In genomic region chr1:23575226-23575810, GRCh38 we compare ENCODE assay signal across 15 cellular contexts. TPM values are rescaled to one million over a fixed set of nuclear protein-coding genes. Genes with fewer than 3 reads are reported as not detected.
DNase-seq lines count a peak whose midpoint lies in the region; ATAC-seq, FAIRE-seq and TF ChIP-seq lines count a peak whose summit lies in the region.
"Had no signal": no experiment of that assay in that cellular context is flagged by ENCODE, and none has a peak within 500 bp of the region (broad histone marks: within the 10 kb centered on the region; RNA-seq: fewer than 3 reads in every experiment).

No MANE protein-coding gene starts in this region.

- intact Hi-C loops in GM12878 (cut with micrococcal nuclease; ENCODE audit: unreplicated experiment) (no loop called here), tibial artery (cut with DNase I; ENCODE audit: low total_unique reads) (no loop called here)

- peaks cover 53% of the 10 kb centered on the region for H3K4me1 ChIP-seq in GM12878 (ENCODE audit: control insufficient read depth, insufficient read depth, low read length)
- H3K4me1 ChIP-seq in tibial artery = peaks cover 0 to 66% (median 45%) of the 10 kb centered on the region in 4 donors

- peak overlapping the region; percentile 4 for H3K27ac Mint-ChIP-seq in activated CD8-positive, alpha-beta memory T cell treated with anti-CD3 and anti-CD28 coated beads, Interleukin-2, amount 10 ng/mL, durations not matched to agents 7 days and 5 days
- peak overlapping the region; percentile 95 for H3K27ac Mint-ChIP-seq in mesothelial cell of epicardium
- H3K27ac Mint-ChIP-seq: immature natural killer cell had no signal

- TF ChIP-seq CTCF in GM12878 (IDR thresholded peaks at IDR 0.05 in 2 of 3, conservative IDR thresholded peaks at IDR 0.05 in 1 of 3; ENCODE audit: control insufficient read depth in 2 of 3, extremely low read depth in 1 of 3, insufficient read depth in 1 of 3, low read depth in 3 of 3, low read length in 3 of 3) = no peak
- no peak for TF ChIP-seq CTCF in mesothelial cell of epicardium (IDR thresholded peaks at IDR 0.05; ENCODE audit: unreplicated experiment)
- TF ChIP-seq CTCF in tibial artery (IDR thresholded peaks at IDR 0.05) = no peak

- POLR2A ChIA-PET in GM12878 (lab: Charles Lee) = interaction anchor here (0.5 to 14.7 kb wide), 9 partner anchors 10 to 1546 kb away, joined by 3 to 271 read pairs (median 6); partner anchors contain the start of gene ID3

- peak overlapping the region; percentile 48 for H3K9ac ChIP-seq in GM12878 (ENCODE audit: control insufficient read depth, insufficient read depth, low read length)

- no peaks in the 10 kb centered on the region for H3K79me2 ChIP-seq in GM12878 (ENCODE audit: control insufficient read depth, insufficient read depth, low read length)

- SMC1A ChIA-PET in GM12878 (lab: Charles Lee; ENCODE audit: uncharacterized antibody, unreplicated experiment) = interaction anchor here (1.5 to 16.8 kb wide), 13 partner anchors 9 to 62 kb away, joined by 3 to 419 read pairs (median 8); partner anchors contain the start of gene ID3

- H3K9me3 Mint-ChIP-seq in activated CD8-positive, alpha-beta memory T cell treated with anti-CD3 and anti-CD28 coated beads, Interleukin-2, amount 10 ng/mL, durations not matched to agents 7 days and 5 days (ENCODE audit: low read depth) = no peaks in the 10 kb centered on the region
- H3K9me3 Mint-ChIP-seq in mesothelial cell of epicardium = peaks cover 6% of the 10 kb centered on the region
- H3K9me3 Mint-ChIP-seq: immature natural killer cell had no signal

- 90% methylated on average over 5 of the region's 5 CpGs for WGBS in GM12878 (ENCODE audit: insufficient coverage, insufficient replicate concordance, low lambda C conversion rate, missing lambda C conversion rate)

- H3K9me3 ChIP-seq in GM12878 (replicated peaks; ENCODE audit: control insufficient read depth, insufficient read depth, low read length) (no peaks in the 10 kb centered on the region), tibial artery (no peaks in the 10 kb centered on the region)
- H3K9me3 ChIP-seq: MG63, uterus had no signal

- H3K36me3 ChIP-seq in GM12878 (ENCODE audit: control insufficient read depth in 2 of 2, insufficient read depth in 2 of 2, low read length in 1 of 2) = no peaks in the 10 kb centered on the region
- H3K36me3 ChIP-seq in tibial artery = no peaks in the 10 kb centered on the region
- H3K36me3 ChIP-seq: MG63, uterus had no signal

- no peak for TF ChIP-seq POLR2A in GM12878 (IDR thresholded peaks at IDR 0.05; ENCODE audit: low read depth, low read length)

- H3K4me3 Mint-ChIP-seq in activated CD8-positive, alpha-beta memory T cell treated with anti-CD3 and anti-CD28 coated beads, Interleukin-2, amount 10 ng/mL, durations not matched to agents 7 days and 5 days = no peak overlapping the region
- no peak overlapping the region for H3K4me3 Mint-ChIP-seq in mesothelial cell of epicardium
- H3K4me3 Mint-ChIP-seq: immature natural killer cell had no signal

- H3K4me3 ChIP-seq in GM12878 (no peak overlapping the region), tibial artery (no peak overlapping the region)
- H3K4me3 ChIP-seq: MG63, uterus had no signal

- RAD21 ChIA-PET in GM12878 (lab: Charles Lee; ENCODE audit: unreplicated experiment) = interaction anchor here (1.0 to 7.8 kb wide), 12 partner anchors 11 to 62 kb away, joined by 3 to 252 read pairs (median 14); partner anchors contain the start of gene ID3

- H3K27me3 Mint-ChIP-seq in activated CD8-positive, alpha-beta memory T cell treated with anti-CD3 and anti-CD28 coated beads, Interleukin-2, amount 10 ng/mL, durations not matched to agents 7 days and 5 days = peaks cover 11% of the 10 kb centered on the region
- H3K27me3 Mint-ChIP-seq in mesothelial cell of epicardium (ENCODE audit: low read depth) = no peaks in the 10 kb centered on the region

- H3K36me3 Mint-ChIP-seq in activated CD8-positive, alpha-beta memory T cell treated with anti-CD3 and anti-CD28 coated beads, Interleukin-2, amount 10 ng/mL, durations not matched to agents 7 days and 5 days = no peaks in the 10 kb centered on the region
- no peaks in the 10 kb centered on the region for H3K36me3 Mint-ChIP-seq in mesothelial cell of epicardium

- DNase-seq in activated CD8-positive, alpha-beta memory T cell treated with anti-CD3 and anti-CD28 coated beads, Interleukin-2, amount 10 ng/mL, durations not matched to agents 7 days and 5 days = no peak
- no peak for DNase-seq in activated CD8-positive, alpha-beta memory T cell treated with anti-CD3 and anti-CD28 coated beads, Interleukin-2, amount 50 U/mL, for 4 hours
- no peak for DNase-seq in GM12878 (ENCODE audit: low read depth, low spot score)
- DNase-seq in mesothelial cell of epicardium (ENCODE audit: low spot score in 2 of 2, unreplicated experiment in 2 of 2) = no peak
- no peak for DNase-seq in tibial artery
- no peak for DNase-seq in HT-29 (ENCODE audit: low spot score)
- no peak for DNase-seq in NCI-H1436 treated with DMSO at 0.1 percent for 48 hours (lab: John Stamatoyannopoulos, UW)
- DNase-seq in NCI-H1092 (lab: John Stamatoyannopoulos, UW) = no peak
- DNase-seq: dermis blood vessel endothelial cell, DMS79, immature natural killer cell, MG63, NCI-H226, uterus had no signal

- no peak for TF ChIP-seq RAD21 in GM12878 (IDR thresholded peaks at IDR 0.05; ENCODE audit: insufficient read depth, low read depth, low read length)

- in situ Hi-C loops in GM12878 (cut with MboI) = loop anchor here (25.0 kb wide), 2 partner anchors 1437 to 1788 kb away; partner anchors contain the start of gene USP48

- H4K20me1 ChIP-seq in GM12878 (ENCODE audit: control insufficient read depth, insufficient read depth) = no peaks in the 10 kb centered on the region

- H3K4me1 Mint-ChIP-seq in activated CD8-positive, alpha-beta memory T cell treated with anti-CD3 and anti-CD28 coated beads, Interleukin-2, amount 10 ng/mL, durations not matched to agents 7 days and 5 days = peaks cover 27% of the 10 kb centered on the region
- peaks cover 44% of the 10 kb centered on the region for H3K4me1 Mint-ChIP-seq in mesothelial cell of epicardium
- H3K4me1 Mint-ChIP-seq: immature natural killer cell had no signal

- H3K27ac ChIP-seq in GM12878 (ENCODE audit: control insufficient read depth, insufficient read depth) (peak overlapping the region; percentile 96), tibial artery (peak overlapping the region; percentile 80 to 94)

- H3K4me2 ChIP-seq in GM12878 (ENCODE audit: control insufficient read depth, insufficient read depth) = peak overlapping the region; percentile 68

- FAIRE-seq in GM12878 (lab: Jason Lieb, UNC) = no peak
- FAIRE-seq: H54 had no signal

- no TSS peak for BruUV-seq in GM12878 (replicated peaks; lab: Mats Ljungman, UMichigan)

- H2AFZ ChIP-seq in GM12878 (ENCODE audit: control insufficient read depth, low read depth, low read length) = peak overlapping the region; percentile 38; the same call in 1 of the 2 replicates

- CTCF ChIA-PET in activated CD8-positive, alpha-beta memory T cell treated with anti-CD3 and anti-CD28 coated beads, Interleukin-2, amount 10 ng/mL, durations not matched to agents 7 days and 5 days (lab: Charles Lee) = interaction anchor here (2.6 to 6.1 kb wide), 3 partner anchors 10 to 60 kb away, joined by 14 to 71 read pairs (median 18); no protein-coding TSS in a partner anchor
- CTCF ChIA-PET in GM12878 (lab: Yijun Ruan, JAX) = interaction anchor here (0.7 to 8.6 kb wide), 12 partner anchors 9 to 62 kb away, joined by 3 to 112 read pairs (median 12); partner anchors contain the start of gene ID3

- ATAC-seq in activated CD8-positive, alpha-beta memory T cell treated with anti-CD3 and anti-CD28 coated beads, Interleukin-2, amount 10 ng/mL, durations not matched to agents 7 days and 5 days = no peak
- no peak for ATAC-seq in GM12878

- no peaks in the 10 kb centered on the region for H3K27me3 ChIP-seq in GM12878 (replicated peaks in 1 of 2; ENCODE audit: control insufficient read depth in 2 of 2, insufficient read depth in 2 of 2, low read length in 1 of 2)
- H3K27me3 ChIP-seq in tibial artery = no peaks in the 10 kb centered on the region
- H3K27me3 ChIP-seq: MG63, uterus had no signal

- TF ChIP-seq EP300 in GM12878 (IDR thresholded peaks at IDR 0.05; ENCODE audit: borderline replicate concordance in 1 of 2, control insufficient read depth in 1 of 2, low read depth in 2 of 2, low read length in 2 of 2) = no peak

RNA-seq across cellular contexts. Expression of gene ID3, which starts 16.0 kb away (rescaled TPM):
- 10 to 100 TPM; 14.4 to 34.2 TPM for total RNA-seq in activated CD8-positive, alpha-beta memory T cell treated with anti-CD3 and anti-CD28 coated beads, Interleukin-2, amount 10 ng/mL, durations not matched to agents 7 days and 5 days
- 69.8 and 72.4 TPM in 2 replicates for total RNA-seq in GM12878 (2013; cell fraction: nucleolus; rRNA removed)
- 403 and 449 TPM in 2 replicates for total RNA-seq in GM12878 (2014; rRNA removed)
- 129 and 136 TPM in 2 replicates for total RNA-seq in GM12878 (2014; rRNA removed; fragmentation: Illumina TruSeq; extraction: Trizol)
- 278 and 285 TPM in 2 replicates for total RNA-seq in GM12878 (2021)
- 28.8 TPM for polyA plus RNA-seq in GM12878 (2011; ENCODE audit: low read depth)
- polyA plus RNA-seq in GM12878 (2011; rRNA removed) = 33.6 and 44.0 TPM in 2 replicates
- polyA plus RNA-seq in GM12878 (2011; cell fraction: cytosol; rRNA removed) = 121 and 124 TPM in 2 replicates
- polyA plus RNA-seq in GM12878 (2011; cell fraction: nucleus; rRNA removed) = 76.0 and 85.6 TPM in 2 replicates
- 61.0 and 127 TPM in 2 replicates for polyA plus RNA-seq in GM12878 (2012)
- 44.0 and 122 TPM in 2 replicates for polyA plus RNA-seq in GM12878 (2014; fragmentation: Illumina TruSeq; extraction: Trizol)
- 100 to 1,000 TPM in 1 of 2 experiments, 10 to 100 TPM in 1; 42.7 to 104 TPM for polyA plus RNA-seq in GM12878 (2014; fragmentation: Nextera tagmentation; extraction: Ambion mirVana)
- 389 and 394 TPM in 2 replicates for polyA plus RNA-seq in GM12878 (2014; rRNA removed)
- 100 to 1,000 TPM; 459 to 475 TPM for polyA plus RNA-seq in GM12878 (2016; fragmentation: Nextera tagmentation; extraction: Ambion mirVana)
- polyA minus RNA-seq in GM12878 (2011; rRNA and poly(A)+ RNA removed) = 19.2 and 51.3 TPM in 2 replicates
- 35.9 and 41.3 TPM in 2 replicates for polyA minus RNA-seq in GM12878 (2011; cell fraction: cytosol; rRNA and poly(A)+ RNA removed)
- polyA minus RNA-seq in GM12878 (2011; cell fraction: nucleus; rRNA and poly(A)+ RNA removed) = 76.6 and 97.0 TPM in 2 replicates
- 456 to 487 TPM (median 468 TPM) in 3 replicates for total RNA-seq in mesothelial cell of epicardium
- 1.3 and 3.4 TPM in 2 replicates for total RNA-seq in HT-29 (2014; rRNA removed; shearing (Covaris generic))

RNA-seq across cellular contexts. Expression of gene E2F2, which starts 44.3 kb away (rescaled TPM):
- 100 to 1,000 TPM in 1 of 2 experiments, 10 to 100 TPM in 1; 77.4 to 103 TPM for total RNA-seq in activated CD8-positive, alpha-beta memory T cell treated with anti-CD3 and anti-CD28 coated beads, Interleukin-2, amount 10 ng/mL, durations not matched to agents 7 days and 5 days
- 14.2 and 14.7 TPM in 2 replicates for total RNA-seq in GM12878 (2013; cell fraction: nucleolus; rRNA removed)
- total RNA-seq in GM12878 (2014; rRNA removed) (23.7 and 24.6 TPM in 2 replicates), GM12878 (2014; rRNA removed; fragmentation: Illumina TruSeq; extraction: Trizol) (13.4 and 14.7 TPM in 2 replicates), GM12878 (2021) (24.0 and 27.2 TPM in 2 replicates), mesothelial cell of epicardium (4.2 to 5.7 TPM (median 4.8 TPM) in 3 replicates)
- 3.7 TPM for polyA plus RNA-seq in GM12878 (2011; ENCODE audit: low read depth)
- polyA plus RNA-seq in GM12878 (2011; rRNA removed) (2.3 and 3.8 TPM in 2 replicates), GM12878 (2014; fragmentation: Illumina TruSeq; extraction: Trizol) (9.0 and 14.5 TPM in 2 replicates), GM12878 (2014; fragmentation: Nextera tagmentation; extraction: Ambion mirVana) (1 to 10 TPM; 4.3 to 4.6 TPM), GM12878 (2014; rRNA removed) (10.4 and 12.2 TPM in 2 replicates), GM12878 (2016; fragmentation: Nextera tagmentation; extraction: Ambion mirVana) (10 to 100 TPM; 17.5 to 18.0 TPM)
- 5.3 and 5.9 TPM in 2 replicates for polyA plus RNA-seq in GM12878 (2011; cell fraction: cytosol; rRNA removed)
- polyA plus RNA-seq in GM12878 (2011; cell fraction: nucleus; rRNA removed) = 6.6 and 13.6 TPM in 2 replicates
- 3.7 and 5.5 TPM in 2 replicates for polyA plus RNA-seq in GM12878 (2012)
- 6.4 and 10.4 TPM in 2 replicates for polyA minus RNA-seq in GM12878 (2011; rRNA and poly(A)+ RNA removed)
- 4.5 and 6.9 TPM in 2 replicates for polyA minus RNA-seq in GM12878 (2011; cell fraction: cytosol; rRNA and poly(A)+ RNA removed)
- polyA minus RNA-seq in GM12878 (2011; cell fraction: nucleus; rRNA and poly(A)+ RNA removed) = 4.4 and 8.8 TPM in 2 replicates
- 4.7 TPM in 2 replicates for total RNA-seq in HT-29 (2014; rRNA removed; shearing (Covaris generic))
